8 cellular contexts compared by ENCODE assay signal in the genomic region with DNA sequence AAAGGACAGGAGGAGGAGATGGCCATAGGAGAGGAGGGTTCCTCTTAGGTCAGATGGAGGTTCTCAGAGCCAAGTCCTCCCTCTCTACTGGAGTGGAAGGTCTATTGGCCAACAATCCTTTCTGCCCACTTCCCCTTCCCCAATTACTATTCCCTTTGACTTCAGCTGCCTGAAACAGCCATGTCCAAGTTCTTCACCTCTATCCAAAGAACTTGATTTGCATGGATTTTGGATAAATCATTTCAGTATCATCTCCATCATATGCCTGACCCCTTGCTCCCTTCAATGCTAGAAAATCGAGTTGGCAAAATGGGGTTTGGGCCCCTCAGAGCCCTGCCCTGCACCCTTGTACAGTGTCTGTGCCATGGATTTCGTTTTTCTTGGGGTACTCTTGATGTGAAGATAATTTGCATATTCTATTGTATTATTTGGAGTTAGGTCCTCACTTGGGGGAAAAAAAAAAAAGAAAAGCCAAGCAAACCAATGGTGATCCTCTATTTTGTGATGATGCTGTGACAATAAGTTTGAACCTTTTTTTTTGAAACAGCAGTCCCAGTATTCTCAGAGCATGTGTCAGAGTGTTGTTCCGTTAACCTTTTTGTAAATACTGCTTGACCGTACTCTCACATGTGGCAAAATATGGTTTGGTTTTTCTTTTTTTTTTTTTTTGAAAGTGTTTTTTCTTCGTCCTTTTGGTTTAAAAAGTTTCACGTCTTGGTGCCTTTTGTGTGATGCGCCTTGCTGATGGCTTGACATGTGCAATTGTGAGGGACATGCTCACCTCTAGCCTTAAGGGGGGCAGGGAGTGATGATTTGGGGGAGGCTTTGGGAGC. TPM values are rescaled to one million over a fixed set of nuclear protein-coding genes. Genes with fewer than 3 reads are reported as not detected.
DNase-seq lines count a peak whose midpoint lies in the region; ATAC-seq lines count a peak whose summit lies in the region.

No MANE protein-coding gene starts in this region.

- H3K4me3 ChIP-seq in iPS-20b (ENCODE audit: low read length) (peak overlapping the region; percentile 91; the same call in 1 of the 2 replicates), thymus (ENCODE audit: low read length) (peak overlapping the region; percentile 79)

- H3K27me3 ChIP-seq in iPS-20b (ENCODE audit: insufficient read depth, low read length) (peaks cover 27% of the 10 kb centered on the region), thymus (ENCODE audit: control insufficient read depth, insufficient read depth) (no peaks in the 10 kb centered on the region)

- ATAC-seq in GM18498 (IDR thresholded peaks at IDR 0.05; ENCODE audit: unreplicated experiment): no peak
- no peak for ATAC-seq in GM18858 (IDR thresholded peaks at IDR 0.05; ENCODE audit: unreplicated experiment)

- no peaks in the 10 kb centered on the region for H3K27me3 Mint-ChIP-seq in activated naive CD4-positive, alpha-beta T cell treated with anti-CD3 and anti-CD28 coated beads, Interleukin-2, amount 50 U/mL, for 24 hours
- peaks cover 14% of the 10 kb centered on the region for H3K27me3 Mint-ChIP-seq in activated T-helper 1 cell treated with anti-CD3 and anti-CD28 coated beads, Interleukin-12 subunit alpha, Interleukin-12 subunit beta, Interleukin-2, Interleukin-4 antibody, amounts not matched to agents 30 ng/mL and 10 ng/mL and 1 ng/mL, durations not matched to agents 14 hours and 24 hours and 36 hours (ENCODE audit: insufficient read depth)

- H3K4me1 ChIP-seq in iPS-20b (ENCODE audit: insufficient read depth, low read length) (no peaks in the 10 kb centered on the region; the same call in 1 of the 2 replicates), thymus (ENCODE audit: control insufficient read depth, insufficient read depth, low read length) (peaks cover 14% of the 10 kb centered on the region)

- intact Hi-C loops in activated T-helper 1 cell treated with anti-CD3 and anti-CD28 coated beads, Interleukin-12 subunit alpha, Interleukin-12 subunit beta, Interleukin-2, Interleukin-4 antibody, amounts not matched to agents 30 ng/mL and 10 ng/mL and 1 ng/mL, durations not matched to agents 14 hours and 24 hours and 36 hours (cut with micrococcal nuclease): loop anchor here (5.0 to 10.0 kb wide), 3 partner anchors 714 to 934 kb away; a partner anchor contains a TSS

- peaks cover 21% of the 10 kb centered on the region; the same call in 1 of the 2 replicates for H3K36me3 ChIP-seq in iPS-20b (ENCODE audit: insufficient read depth, low read depth, low read length)
- H3K36me3 ChIP-seq in thymus (ENCODE audit: control insufficient read depth, insufficient read depth): peaks cover 11% of the 10 kb centered on the region

- H3K4me3 Mint-ChIP-seq in activated naive CD4-positive, alpha-beta T cell treated with anti-CD3 and anti-CD28 coated beads, Interleukin-2, amount 50 U/mL, for 24 hours: peak overlapping the region; percentile 91
- peak overlapping the region; percentile 83 for H3K4me3 Mint-ChIP-seq in activated T-helper 1 cell treated with anti-CD3 and anti-CD28 coated beads, Interleukin-12 subunit alpha, Interleukin-12 subunit beta, Interleukin-2, Interleukin-4 antibody, amounts not matched to agents 30 ng/mL and 10 ng/mL and 1 ng/mL, durations not matched to agents 14 hours and 24 hours and 36 hours

- no peak for DNase-seq in activated naive CD4-positive, alpha-beta T cell treated with anti-CD3 and anti-CD28 coated beads, Interleukin-2, amount 50 U/mL, for 16 hours
- no peak for DNase-seq in activated T-helper 1 cell treated with anti-CD3 and anti-CD28 coated beads, Interleukin-12 subunit alpha, Interleukin-12 subunit beta, Interleukin-2, Interleukin-4 antibody, amounts not matched to agents 30 ng/mL and 10 ng/mL and 1 ng/mL, durations not matched to agents 14 hours and 24 hours and 36 hours (ENCODE audit: low spot score)
- no peak for DNase-seq in activated CD4-positive, CD25-positive, alpha-beta regulatory T cell (lab: John Stamatoyannopoulos, UW)

- H3K27ac ChIP-seq in iPS-20b (ENCODE audit: low read length) (no peak overlapping the region), thymus (ENCODE audit: low read depth) (no peak overlapping the region)

- H3K9me3 Mint-ChIP-seq in activated naive CD4-positive, alpha-beta T cell treated with anti-CD3 and anti-CD28 coated beads, Interleukin-2, amount 50 U/mL, for 24 hours: no peaks in the 10 kb centered on the region
- no peaks in the 10 kb centered on the region for H3K9me3 Mint-ChIP-seq in activated T-helper 1 cell treated with anti-CD3 and anti-CD28 coated beads, Interleukin-12 subunit alpha, Interleukin-12 subunit beta, Interleukin-2, Interleukin-4 antibody, amounts not matched to agents 30 ng/mL and 10 ng/mL and 1 ng/mL, durations not matched to agents 14 hours and 24 hours and 36 hours

- H3K9me3 ChIP-seq in iPS-20b (ENCODE audit: insufficient read depth, low read depth, low read length) (no peaks in the 10 kb centered on the region), thymus (ENCODE audit: control insufficient read depth) (no peaks in the 10 kb centered on the region)

- WGBS in thymus: 91% methylated on average over 7 of the region's 7 CpGs

- H3K27ac Mint-ChIP-seq in activated naive CD4-positive, alpha-beta T cell treated with anti-CD3 and anti-CD28 coated beads, Interleukin-2, amount 50 U/mL, for 24 hours: no peak overlapping the region
- peak overlapping the region; percentile 36 for H3K27ac Mint-ChIP-seq in activated T-helper 1 cell treated with anti-CD3 and anti-CD28 coated beads, Interleukin-12 subunit alpha, Interleukin-12 subunit beta, Interleukin-2, Interleukin-4 antibody, amounts not matched to agents 30 ng/mL and 10 ng/mL and 1 ng/mL, durations not matched to agents 14 hours and 24 hours and 36 hours

- H3K9ac ChIP-seq in iPS-20b (ENCODE audit: low read depth, low read length): no peak overlapping the region

- H3K36me3 Mint-ChIP-seq in activated naive CD4-positive, alpha-beta T cell treated with anti-CD3 and anti-CD28 coated beads, Interleukin-2, amount 50 U/mL, for 24 hours: peaks cover 14% of the 10 kb centered on the region
- H3K36me3 Mint-ChIP-seq in activated T-helper 1 cell treated with anti-CD3 and anti-CD28 coated beads, Interleukin-12 subunit alpha, Interleukin-12 subunit beta, Interleukin-2, Interleukin-4 antibody, amounts not matched to agents 30 ng/mL and 10 ng/mL and 1 ng/mL, durations not matched to agents 14 hours and 24 hours and 36 hours (ENCODE audit: low read depth): peaks cover 24% of the 10 kb centered on the region

- peaks cover 25% of the 10 kb centered on the region for H3K4me1 Mint-ChIP-seq in activated naive CD4-positive, alpha-beta T cell treated with anti-CD3 and anti-CD28 coated beads, Interleukin-2, amount 50 U/mL, for 24 hours
- peaks cover 26% of the 10 kb centered on the region for H3K4me1 Mint-ChIP-seq in activated T-helper 1 cell treated with anti-CD3 and anti-CD28 coated beads, Interleukin-12 subunit alpha, Interleukin-12 subunit beta, Interleukin-2, Interleukin-4 antibody, amounts not matched to agents 30 ng/mL and 10 ng/mL and 1 ng/mL, durations not matched to agents 14 hours and 24 hours and 36 hours (ENCODE audit: low read depth)

RNA-seq across cellular contexts. Expression of a gene that starts 3.1 kb away (rescaled TPM):
- total RNA-seq in activated T-helper 1 cell treated with anti-CD3 and anti-CD28 coated beads, Interleukin-12 subunit alpha, Interleukin-12 subunit beta, Interleukin-2, Interleukin-4 antibody, amounts not matched to agents 30 ng/mL and 10 ng/mL and 1 ng/mL, durations not matched to agents 14 hours and 24 hours and 36 hours: 42.8 and 43.0 TPM in 2 replicates
- 56.3 TPM for polyA plus RNA-seq in thymus

RNA-seq across cellular contexts. Expression of a gene that starts 29.5 kb away (rescaled TPM):
- 5.1 and 5.4 TPM in 2 replicates for total RNA-seq in activated T-helper 1 cell treated with anti-CD3 and anti-CD28 coated beads, Interleukin-12 subunit alpha, Interleukin-12 subunit beta, Interleukin-2, Interleukin-4 antibody, amounts not matched to agents 30 ng/mL and 10 ng/mL and 1 ng/mL, durations not matched to agents 14 hours and 24 hours and 36 hours
- polyA plus RNA-seq in thymus: 4.8 TPM
